In genomic region chrX:149505671-149506070, GRCh38 we compare ENCODE assay signal across 9 cellular contexts. TPM values are rescaled to one million over a fixed set of nuclear protein-coding genes. Genes with fewer than 3 reads are reported as not detected.
DNase-seq lines count a peak whose midpoint lies in the region; ATAC-seq, FAIRE-seq and TF ChIP-seq lines count a peak whose summit lies in the region.
"Had no signal": no experiment of that assay in that cellular context is flagged by ENCODE, and none has a peak within 500 bp of the region (broad histone marks: within the 10 kb centered on the region; RNA-seq: fewer than 3 reads in every experiment).

No MANE protein-coding gene starts in this region.

- H3K27ac ChIP-seq in left ventricle myocardium inferior (replicated peaks) (peak overlapping the region; percentile 91), uterus (peak overlapping the region; percentile 80 to 84), pancreas (peak overlapping the region in 2 of 4 donors; percentile 76 to 79)

- no peak for FAIRE-seq in pancreas (lab: Jason Lieb, UNC)

- ATAC-seq in Right ventricle myocardium inferior, result no peak
- ATAC-seq in naive B cell (ENCODE audit: low read depth in 2 of 2), result no peak
- ATAC-seq in pancreas, result no peak

- no peak for TF ChIP-seq POLR2A in uterus (IDR thresholded peaks at IDR 0.05)
- no peak for TF ChIP-seq POLR2A in erythroblast (IDR thresholded peaks at IDR 0.05; ENCODE audit: low read length)

- H3K27me3 Mint-ChIP-seq in brain, result peaks cover 11% of the 10 kb centered on the region
- H3K27me3 Mint-ChIP-seq in naive B cell, result peaks cover 6 to 9% (median 7%) of the 10 kb centered on the region in 3 donors

- peaks cover 16% of the 10 kb centered on the region for H3K4me1 ChIP-seq in left ventricle myocardium inferior
- H3K4me1 ChIP-seq in uterus, result no peaks in the 10 kb centered on the region
- H3K4me1 ChIP-seq in pancreas, result peaks cover 0 to 3% (median 0%) of the 10 kb centered on the region in 3 donors

- no peaks in the 10 kb centered on the region for H3K27me3 ChIP-seq in left ventricle myocardium inferior (ENCODE audit: low read depth)
- H3K27me3 ChIP-seq in uterus, result no peaks in the 10 kb centered on the region
- peaks cover 0 to 4% (median 0%) of the 10 kb centered on the region in 4 donors for H3K27me3 ChIP-seq in pancreas

- intact Hi-C loops in left ventricle myocardium inferior (cut with micrococcal nuclease) (no loop called here), Right ventricle myocardium inferior (cut with DNase I) (loop anchor here (2.0 kb wide), 1 partner anchor 35 kb away; the partner anchor contains the start of gene EOLA1), uterus (cut with DNase I; ENCODE audit: low total_unique reads) (no loop called here), pancreas (cut with DNase I) (no loop called here)

- WGBS in pancreas, 2 donors, result 74 to 81% methylated on average over 9 of the region's 9 CpGs

- H3K36me3 ChIP-seq in left ventricle myocardium inferior, result peaks cover 8% of the 10 kb centered on the region
- H3K36me3 ChIP-seq in uterus, result no peaks in the 10 kb centered on the region
- no peaks in the 10 kb centered on the region for H3K36me3 ChIP-seq in pancreas

- H3K27ac Mint-ChIP-seq in brain, result peak overlapping the region; percentile 74 to 98 (median 95)
- peak overlapping the region; percentile 80 to 98 (median 96) for H3K27ac Mint-ChIP-seq in naive B cell

- peaks cover 26% of the 10 kb centered on the region for H3K4me1 Mint-ChIP-seq in brain
- peaks cover 16 to 24% (median 23%) of the 10 kb centered on the region in 3 donors for H3K4me1 Mint-ChIP-seq in naive B cell

- peaks cover 6% of the 10 kb centered on the region for H3K36me3 Mint-ChIP-seq in brain
- H3K36me3 Mint-ChIP-seq in naive B cell, result peaks cover 0 to 9% of the 10 kb centered on the region in 2 donors

- DNase-seq in left ventricle myocardium inferior (no peak), Right ventricle myocardium inferior (ENCODE audit: missing footprints) (no peak), naive B cell (no peak), uterus (no peak), pancreas (no peak), erythroblast (lab: John Stamatoyannopoulos, UW) (no peak)
- no peak for DNase-seq in stimulated activated CD8-positive, alpha-beta memory T cell treated with anti-CD3 and anti-CD28 coated beads, Interleukin-4, amount 100 ng/mL, for 48 hours

- peak overlapping the region; percentile 78 for H3K4me3 ChIP-seq in left ventricle myocardium inferior
- peak overlapping the region; percentile 50 to 54 for H3K4me3 ChIP-seq in uterus
- H3K4me3 ChIP-seq in pancreas, result peak overlapping the region in 2 of 4 donors; percentile 56

- TF ChIP-seq CTCF in left ventricle myocardium inferior (IDR thresholded peaks at IDR 0.05; ENCODE audit: borderline replicate concordance) (no peak), brain (conservative IDR thresholded peaks at IDR 0.05) (no peak), uterus (IDR thresholded peaks at IDR 0.05) (no peak), pancreas (IDR thresholded peaks at IDR 0.05) (no peak)

- H3K9me3 ChIP-seq in left ventricle myocardium inferior (replicated peaks), result no peaks in the 10 kb centered on the region
- no peaks in the 10 kb centered on the region for H3K9me3 ChIP-seq in uterus
- no peaks in the 10 kb centered on the region for H3K9me3 ChIP-seq in pancreas

- H3K9me3 Mint-ChIP-seq in brain (no peaks in the 10 kb centered on the region), naive B cell (peaks cover 0 to 7% (median 0%) of the 10 kb centered on the region in 7 donors)

- peak overlapping the region; percentile 85 to 98 (median 91) for H3K4me3 Mint-ChIP-seq in brain
- H3K4me3 Mint-ChIP-seq in naive B cell, result peak overlapping the region; percentile 63 to 96 (median 90)

RNA-seq across cellular contexts. Expression of gene IDS, which starts 0.6 kb away (rescaled TPM):
- total RNA-seq in left ventricle myocardium inferior (86.3 TPM), Right ventricle myocardium inferior (77.6 TPM), uterus (100 to 1,000 TPM in 2 of 4 donors, 10 to 100 TPM in 2; 42.7 to 117 (median 83.7) TPM), pancreas (10 to 100 TPM; 15.7 to 36.6 (median 25.5) TPM)
- polyA plus RNA-seq in brain (ENCODE audit: insufficient read depth, low read depth, low replicate concordance) (128 TPM), naive B cell (ENCODE audit: low read depth in 6 of 6) (100 to 1,000 TPM in 1 of 6 donors, 10 to 100 TPM in 5; 71.1 to 106 (median 77.5) TPM), pancreas (10 to 100 TPM; 16.6 to 50.2 TPM)

RNA-seq across cellular contexts. Expression of gene EOLA1, which starts 35.1 kb away (rescaled TPM):
- total RNA-seq in left ventricle myocardium inferior, result 31.3 TPM
- total RNA-seq in Right ventricle myocardium inferior, result 32.5 TPM
- 27.3 TPM for polyA plus RNA-seq in brain (ENCODE audit: insufficient read depth, low read depth, low replicate concordance)
- polyA plus RNA-seq in naive B cell (ENCODE audit: low read depth in 6 of 6), result 10 to 100 TPM; 10.6 to 27.8 (median 23.2) TPM
- 10 to 100 TPM in 3 of 4 donors, 1 to 10 TPM in 1; 9.1 to 23.6 (median 13.6) TPM for total RNA-seq in uterus
- 10 to 100 TPM; 11.0 to 13.9 (median 11.6) TPM for total RNA-seq in pancreas
- polyA plus RNA-seq in pancreas, result 10 to 100 TPM; 11.6 to 19.1 TPM

RNA-seq across cellular contexts. Expression of gene HSFX3, which starts 44.1 kb away (rescaled TPM):
- 0.25 TPM for total RNA-seq in left ventricle myocardium inferior
- not detected for total RNA-seq in Right ventricle myocardium inferior
- polyA plus RNA-seq in brain (ENCODE audit: insufficient read depth, low read depth, low replicate concordance), result not detected
- polyA plus RNA-seq in naive B cell (ENCODE audit: low read depth in 6 of 6), result not detected
- not detected for total RNA-seq in uterus
- not detected for total RNA-seq in pancreas
- polyA plus RNA-seq in pancreas, result not detected
- total RNA-seq: glomerular endothelial cell had no signal
